ENCODE assay signal across 10 cellular contexts in genomic region chr1:165481820-165482532, GRCh38. TPM values are rescaled to one million over a fixed set of nuclear protein-coding genes. Genes with fewer than 3 reads are reported as not detected.
DNase-seq lines count a peak whose midpoint lies in the region; ATAC-seq and TF ChIP-seq lines count a peak whose summit lies in the region.
"Had no signal": no experiment of that assay in that cellular context is flagged by ENCODE, and none has a peak within 500 bp of the region (broad histone marks: within the 10 kb centered on the region; RNA-seq: fewer than 3 reads in every experiment).

No MANE protein-coding gene starts in this region.

- POLR2A ChIA-PET in OCI-LY7 (lab: Charles Lee): interaction anchor here (1.2 kb wide), 1 partner anchor 10 kb away, joined by 3 read pairs; no protein-coding TSS in a partner anchor
- POLR2A ChIA-PET in CD4-positive, alpha-beta T cell (lab: Charles Lee): no interaction called here

- no peaks in the 10 kb centered on the region for H4K20me1 ChIP-seq in OCI-LY7 (ENCODE audit: insufficient read depth, low read length)

- H3K27ac Mint-ChIP-seq in stimulated activated naive CD8-positive, alpha-beta T cell treated with anti-CD3 and anti-CD28 coated beads, Interleukin-15, amount 100 ng/mL, for 72 hours: peak overlapping the region in 1 of 2 donors; percentile 52
- no peak overlapping the region for H3K27ac Mint-ChIP-seq in CD4-positive, alpha-beta T cell

- no peaks in the 10 kb centered on the region for H3K9me2 ChIP-seq in OCI-LY7 (ENCODE audit: insufficient read depth, low read length)

- intact Hi-C loops in OCI-LY7 (cut with micrococcal nuclease; ENCODE audit: unreplicated experiment): no loop called here
- intact Hi-C loops in CD4-positive, alpha-beta T cell (cut with DNase I, micrococcal nuclease): no loop called here

- H3K4me1 ChIP-seq in OCI-LY7 (ENCODE audit: insufficient read depth, low read length, poor library complexity, severe bottlenecking): no peaks in the 10 kb centered on the region
- H3K4me1 ChIP-seq: Caco-2 had no signal

- no peaks in the 10 kb centered on the region for H3K27me3 ChIP-seq in CD4-positive, alpha-beta T cell (ENCODE audit: control insufficient read depth, insufficient read depth, low read length)

- peak; percentile 52 for ATAC-seq in stimulated activated naive CD8-positive, alpha-beta T cell treated with anti-CD3 and anti-CD28 coated beads, Interleukin-15, amount 100 ng/mL, for 72 hours
- ATAC-seq in GM19463 (IDR thresholded peaks at IDR 0.05; ENCODE audit: unreplicated experiment): no peak
- ATAC-seq in CD4-positive, alpha-beta T cell (ENCODE audit: poor library complexity): no peak

- BruUV-seq in OCI-LY7 (replicated peaks; lab: Mats Ljungman, UMichigan): no TSS peak

- no peak overlapping the region for H3K4me3 ChIP-seq in OCI-LY7 (ENCODE audit: low read depth, low read length, poor library complexity, severe bottlenecking)

- no peak for TF ChIP-seq CTCF in OCI-LY7 (conservative IDR thresholded peaks at IDR 0.05; ENCODE audit: low read length)
- TF ChIP-seq CTCF in CD4-positive, alpha-beta T cell (IDR thresholded peaks at IDR 0.05): no peak

- no peak overlapping the region for H3K4me3 Mint-ChIP-seq in stimulated activated naive CD8-positive, alpha-beta T cell treated with anti-CD3 and anti-CD28 coated beads, Interleukin-15, amount 100 ng/mL, for 72 hours
- no peak overlapping the region for H3K4me3 Mint-ChIP-seq in CD4-positive, alpha-beta T cell

- peaks cover 15% of the 10 kb centered on the region for H3K4me1 Mint-ChIP-seq in stimulated activated naive CD8-positive, alpha-beta T cell treated with anti-CD3 and anti-CD28 coated beads, Interleukin-15, amount 100 ng/mL, for 72 hours
- H3K4me1 Mint-ChIP-seq in CD4-positive, alpha-beta T cell (ENCODE audit: low read depth): peaks cover 6% of the 10 kb centered on the region

- H3K79me2 ChIP-seq in OCI-LY7 (ENCODE audit: insufficient read depth, low read depth, low read length): no peaks in the 10 kb centered on the region

- no peaks in the 10 kb centered on the region for H3K9me3 Mint-ChIP-seq in stimulated activated naive CD8-positive, alpha-beta T cell treated with anti-CD3 and anti-CD28 coated beads, Interleukin-15, amount 100 ng/mL, for 72 hours
- no peaks in the 10 kb centered on the region for H3K9me3 Mint-ChIP-seq in CD4-positive, alpha-beta T cell

- DNase-seq in activated T-cell treated with anti-CD3 and anti-CD28 coated beads for 24 hours (ENCODE audit: low read depth) (peak; percentile 4), activated T-cell treated with anti-CD3 and anti-CD28 coated beads for 4 hours (no peak), SK-MEL-5 (ENCODE audit: low read depth, low spot score) (peak; percentile 96), foreskin melanocyte (peak; percentile 97), OCI-LY7 (ENCODE audit: low spot score) (no peak)
- no peak for DNase-seq in stimulated activated naive CD8-positive, alpha-beta T cell treated with anti-CD3 and anti-CD28 coated beads, Interleukin-15, amount 100 ng/mL, for 72 hours
- DNase-seq in CD4-positive, alpha-beta T cell: no peak
- DNase-seq: stimulated activated naive CD4-positive, alpha-beta T cell had no signal

- no peaks in the 10 kb centered on the region for H3K9me3 ChIP-seq in OCI-LY7 (ENCODE audit: low read length)
- H3K9me3 ChIP-seq in CD4-positive, alpha-beta T cell (ENCODE audit: control insufficient read depth, low read length): no peaks in the 10 kb centered on the region
- H3K9me3 ChIP-seq: Caco-2 had no signal

- no peaks in the 10 kb centered on the region for H3K36me3 ChIP-seq in OCI-LY7 (ENCODE audit: insufficient read depth, low read length)

- no peak overlapping the region for H3K4me2 ChIP-seq in OCI-LY7 (ENCODE audit: low read length)

- no peak overlapping the region for H3K27ac ChIP-seq in OCI-LY7 (ENCODE audit: low read depth, low read length, poor library complexity, severe bottlenecking)
- H3K27ac ChIP-seq in CD4-positive, alpha-beta T cell (ENCODE audit: low read depth, low read length): no peak overlapping the region

- in situ Hi-C loops in SK-MEL-5 (cut with HindIII; ENCODE audit: low pct_unique_long_range_greater_than_20kb, low sequenced_read_pairs): no loop called here

- CTCF ChIA-PET in OCI-LY7 (lab: Charles Lee; ENCODE audit: unreplicated experiment): no interaction called here
- CTCF ChIA-PET in CD4-positive, alpha-beta T cell (lab: Charles Lee): no interaction called here

- H3K36me3 Mint-ChIP-seq in CD4-positive, alpha-beta T cell (ENCODE audit: low read depth): no peaks in the 10 kb centered on the region

- peaks cover 18% of the 10 kb centered on the region for H3K27me3 Mint-ChIP-seq in stimulated activated naive CD8-positive, alpha-beta T cell treated with anti-CD3 and anti-CD28 coated beads, Interleukin-15, amount 100 ng/mL, for 72 hours
- H3K27me3 Mint-ChIP-seq in CD4-positive, alpha-beta T cell: peaks cover 23% of the 10 kb centered on the region

- no peak overlapping the region for H2AFZ ChIP-seq in OCI-LY7 (ENCODE audit: low read length)

RNA-seq across cellular contexts. Expression of gene RXRG, which starts 37.0 kb away (rescaled TPM):
- total RNA-seq in SK-MEL-5 (2014; rRNA removed; shearing (Covaris generic)): 44.3 and 53.3 TPM in 2 replicates
- polyA plus RNA-seq in SK-MEL-5 (2015; cell fraction: cytosol; rRNA removed): 45.6 and 53.4 TPM in 2 replicates
- 9.5 and 16.7 TPM in 2 replicates for polyA plus RNA-seq in SK-MEL-5 (2015; cell fraction: nucleus; rRNA removed)
- total RNA-seq in OCI-LY7 (2014; rRNA removed; shearing (Covaris generic)): not detected in 2 replicates
- not detected in 2 replicates for total RNA-seq in OCI-LY7 (2022)
- not detected for total RNA-seq in CD4-positive, alpha-beta T cell
- total RNA-seq: Caco-2 had no signal

Comparison
In these comparisons a context has a peak if more than half of its experiments do, and no peak if none do; other contexts are left out.
1. DNase-seq: peak in activated T-cell treated with anti-CD3 and anti-CD28 coated beads for 24 hours (single experiment), SK-MEL-5 (single experiment) and foreskin melanocyte (single experiment); none in activated T-cell treated with anti-CD3 and anti-CD28 coated beads for 4 hours (single experiment), stimulated activated naive CD8-positive, alpha-beta T cell treated with anti-CD3 and anti-CD28 coated beads, Interleukin-15, amount 100 ng/mL, for 72 hours (0 of 2), OCI-LY7 (single experiment) and CD4-positive, alpha-beta T cell (0 of 10).
2. RNA of gene RXRG, which starts 37.0 kb away (total RNA-seq): 44.3 to 53.3 TPM in SK-MEL-5; not detected in CD4-positive, alpha-beta T cell and not detected in OCI-LY7; every median in the first group is over 10 times any median in the second.